Comparison of ENCODE assay signal across 8 cellular contexts in genomic region chr5:132011561-132012384, GRCh38. TPM values are rescaled to one million over a fixed set of nuclear protein-coding genes. Genes with fewer than 3 reads are reported as not detected.
DNase-seq lines count a peak whose midpoint lies in the region; ATAC-seq, FAIRE-seq and TF ChIP-seq lines count a peak whose summit lies in the region.

ACSL6 (minus strand) TSS chr5:132011658; CDS start chr5:132011553, 105 bp downstream.

- 2 to 3% (median 2%) methylated on average over 55 to 72 of the region's 72 CpGs for WGBS in small intestine, 3 donors

- FAIRE-seq in small intestine (lab: Jason Lieb, UNC) = no peak

- TF ChIP-seq POLR2A in breast epithelium (IDR thresholded peaks at IDR 0.05) = no peak

- no peak for DNase-seq in breast epithelium (ENCODE audit: low spot score in 2 of 2)
- peak; percentile 63 for DNase-seq in iPS-NIHi11 (ENCODE audit: low spot score)
- DNase-seq in small intestine = no peak
- DNase-seq in NCI-H2171 (lab: John Stamatoyannopoulos, UW) = no peak
- no peak for DNase-seq in middle frontal gyrus (ENCODE audit: extremely low spot score, low spot score)

- no peak for ATAC-seq in HG02938 (IDR thresholded peaks at IDR 0.05; ENCODE audit: unreplicated experiment)

- H3K27me3 ChIP-seq in breast epithelium = peaks cover 0 to 14% of the 10 kb centered on the region in 2 donors
- peaks cover 0 to 5% of the 10 kb centered on the region in 2 donors for H3K27me3 ChIP-seq in small intestine (ENCODE audit: control insufficient read depth in 2 of 2, insufficient read depth in 2 of 2, low read length in 2 of 2)

- TF ChIP-seq CTCF in GM12875 (IDR thresholded peaks at IDR 0.05; ENCODE audit: borderline replicate concordance, insufficient read depth, low read depth, low read length) = no peak
- no peak for TF ChIP-seq CTCF in breast epithelium (IDR thresholded peaks at IDR 0.05)

- intact Hi-C loops in T-helper 2 cell treated with Interferon-gamma antibody and Interleukin-4, amounts not matched to agents 100 ng/mL and 5 ng/mL, for 36 hours (cut with micrococcal nuclease) = loop anchor here (1.0 kb wide), 1 partner anchor 9 kb away; no protein-coding TSS in a partner anchor
- intact Hi-C loops in breast epithelium (cut with DNase I; ENCODE audit: low total_unique reads) = no loop called here

- H3K27ac ChIP-seq in breast epithelium (no peak within 1 kb of the TSS), small intestine (ENCODE audit: low read depth in 1 of 2, low read length in 1 of 2) (no peak within 1 kb of the TSS)

- H3K9me3 ChIP-seq in breast epithelium (no peaks in the 10 kb centered on the region), small intestine (ENCODE audit: control insufficient read depth, low read depth) (no peaks in the 10 kb centered on the region)

- no peaks in the 10 kb centered on the region for H3K4me1 ChIP-seq in breast epithelium
- H3K4me1 ChIP-seq in small intestine (ENCODE audit: control insufficient read depth in 2 of 2, insufficient read depth in 1 of 2, low read depth in 1 of 2, low read length in 1 of 2) = peaks cover 0 to 4% of the 10 kb centered on the region in 2 donors

- no peaks in the 10 kb centered on the region for H3K36me3 ChIP-seq in breast epithelium
- H3K36me3 ChIP-seq in small intestine (ENCODE audit: control insufficient read depth in 2 of 2, insufficient read depth in 2 of 2, low read length in 2 of 2) = no peaks in the 10 kb centered on the region

- H3K4me3 ChIP-seq in GM12875 (ENCODE audit: low read depth, low read length) (peak within 1 kb of the TSS; percentile 32), breast epithelium (peak within 1 kb of the TSS; percentile 45 to 74 (median 59)), small intestine (ENCODE audit: low read depth in 1 of 2, low read length in 2 of 2) (peak within 1 kb of the TSS; percentile 35 to 64)

RNA-seq across cellular contexts. Expression of gene ACSL6, which starts in this region (rescaled TPM):
- 10.2 and 10.6 TPM in 2 replicates for total RNA-seq in T-helper 2 cell treated with Interferon-gamma antibody and Interleukin-4, amounts not matched to agents 100 ng/mL and 5 ng/mL, for 36 hours
- total RNA-seq in breast epithelium = 1 to 10 TPM in 1 of 3 donors, under 1 TPM in 2; 0.32 to 1.8 (median 0.33) TPM
- 1 to 10 TPM in 2 of 3 donors, under 1 TPM in 1; 0.89 to 4.9 (median 3.5) TPM for polyA plus RNA-seq in small intestine
